ENCODE assay signal across 10 cellular contexts in the genomic region with DNA sequence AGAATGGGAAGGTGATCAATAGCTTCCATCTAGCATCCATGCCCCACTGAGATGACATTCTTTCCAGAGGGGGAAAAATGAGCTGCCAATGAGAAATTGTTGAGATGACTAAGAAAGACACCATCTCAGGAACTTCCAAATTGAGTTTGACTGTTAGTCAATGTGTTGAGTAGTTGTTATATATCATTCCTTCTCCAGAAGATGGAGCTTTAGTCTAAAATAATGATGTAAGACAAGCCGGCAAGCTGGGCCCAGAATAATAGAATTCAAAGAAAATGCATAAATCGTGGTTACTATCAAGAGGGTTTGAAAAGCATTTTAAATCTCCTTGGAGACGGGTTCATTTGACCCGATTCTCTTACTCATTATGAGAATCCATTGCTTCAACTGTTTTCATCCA.
DNase-seq lines count a peak whose midpoint lies in the region.
"Had no signal": no experiment of that assay in that cellular context is flagged by ENCODE, and none has a peak within 500 bp of the region (broad histone marks: within the 10 kb centered on the region; RNA-seq: fewer than 3 reads in every experiment).

No MANE protein-coding gene starts in this region.

- H3K9ac ChIP-seq in Karpas-422 (ENCODE audit: low read length), result no peak overlapping the region

- H3K4me1 ChIP-seq in Karpas-422 (ENCODE audit: low read length), result peaks cover 24% of the 10 kb centered on the region
- H3K4me1 ChIP-seq: colonic mucosa had no signal

- H3K4me3 ChIP-seq in Karpas-422 (ENCODE audit: low read length), result no peak overlapping the region
- H3K4me3 ChIP-seq: colonic mucosa had no signal

- no peaks in the 10 kb centered on the region for H3K9me2 ChIP-seq in Karpas-422 (replicated peaks; ENCODE audit: insufficient read depth, low read length)

- no peaks in the 10 kb centered on the region for H4K20me1 ChIP-seq in Karpas-422 (ENCODE audit: insufficient read depth, low read depth, low read length)

- H3K79me2 ChIP-seq in Karpas-422 (ENCODE audit: low read length), result no peaks in the 10 kb centered on the region

- H3K4me2 ChIP-seq in Karpas-422 (ENCODE audit: low read depth, low read length, poor library complexity, severe bottlenecking), result no peak overlapping the region

- no peaks in the 10 kb centered on the region for H3K36me3 ChIP-seq in Karpas-422 (ENCODE audit: insufficient read depth, low read length)
- H3K36me3 ChIP-seq: colonic mucosa had no signal

- H3K9me3 ChIP-seq in Karpas-422 (ENCODE audit: low read length), result no peaks in the 10 kb centered on the region
- H3K9me3 ChIP-seq: colonic mucosa had no signal

- H3K27me3 ChIP-seq in Karpas-422 (ENCODE audit: low read length), result no peaks in the 10 kb centered on the region
- H3K27me3 ChIP-seq: colonic mucosa had no signal

- no peak overlapping the region for H3K27ac ChIP-seq in Karpas-422 (ENCODE audit: low read length)
- H3K27ac ChIP-seq: colonic mucosa, HL-60 had no signal

- no peak overlapping the region for H2AFZ ChIP-seq in Karpas-422 (ENCODE audit: low read length)

- DNase-seq in GM03348 (ENCODE audit: low spot score) (peak; percentile 7), Karpas-422 (peak; percentile 72), astrocyte of the hippocampus (ENCODE audit: low read depth, low spot score) (peak; percentile 33), middle frontal gyrus (ENCODE audit: extremely low spot score, low spot score) (peak; percentile 47), NCI-H2227 (lab: John Stamatoyannopoulos, UW; ENCODE audit: unreplicated experiment) (no peak), dedifferentiated amniotic fluid mesenchymal stem cell (ENCODE audit: extremely low spot score) (no peak), hypothalamus (lab: John Stamatoyannopoulos, UW) (no peak)
- no peak for DNase-seq in activated CD4-positive, alpha-beta T cell treated with anti-CD3 and anti-CD28 coated beads, Interleukin-2, amount 50 U/mL, for 48 hours
- DNase-seq: colonic mucosa had no signal

Comparison
In these comparisons a context has a peak if more than half of its experiments do, and no peak if none do; other contexts are left out.
1. DNase-seq: peak in GM03348 (single experiment), Karpas-422 (single experiment), astrocyte of the hippocampus (single experiment) and middle frontal gyrus (single experiment); none in NCI-H2227 (single experiment), dedifferentiated amniotic fluid mesenchymal stem cell (single experiment), hypothalamus (0 of 51) and activated CD4-positive, alpha-beta T cell treated with anti-CD3 and anti-CD28 coated beads, Interleukin-2, amount 50 U/mL, for 48 hours (0 of 2).